In genomic region chr20:50793575-50794016, GRCh38 we compare ENCODE assay signal across 8 cellular contexts. TPM values are rescaled to one million over a fixed set of nuclear protein-coding genes. Genes with fewer than 3 reads are reported as not detected.
DNase-seq lines count a peak whose midpoint lies in the region; ATAC-seq, FAIRE-seq and TF ChIP-seq lines count a peak whose summit lies in the region.
"Not testable (repeated sequence)": the region's sequence is repeated elsewhere in the genome, so short reads cannot be mapped to it uniquely, and the experiment has no call there.

No MANE protein-coding gene starts in this region.

- H3K27me3 Mint-ChIP-seq in T-cell; activated T-cell treated with anti-CD3 and anti-CD28 coated beads, Interleukin-2, amount 50 U/mL, for 24 hours; central memory CD8-positive, alpha-beta T cell; immature natural killer cell (ENCODE audit: low read depth in 3 of 3): not testable (repeated sequence)

- H3K4me1 Mint-ChIP-seq in T-cell (peaks cover 11 to 23% (median 18%) of the 10 kb centered on the region in 3 donors), immature natural killer cell (peaks cover 13 to 27% of the 10 kb centered on the region in 2 donors)
- H3K4me1 Mint-ChIP-seq in activated T-cell treated with anti-CD3 and anti-CD28 coated beads, Interleukin-2, amount 50 U/mL, for 24 hours (ENCODE audit: low read depth) = peaks cover 20% of the 10 kb centered on the region
- H3K4me1 Mint-ChIP-seq in central memory CD8-positive, alpha-beta T cell = not testable (repeated sequence)

- TF ChIP-seq EP300 in A549 (IDR thresholded peaks at IDR 0.05) = not testable (repeated sequence)

- peak; percentile 48 for TF ChIP-seq CTCF in A549 (IDR thresholded peaks at IDR 0.05)
- peak; percentile 64 for TF ChIP-seq CTCF in GM10248 (IDR thresholded peaks at IDR 0.05; ENCODE audit: control extremely low read depth, extremely low read depth, low read depth, missing control alignments)

- ATAC-seq in A549; T-cell (replicated peaks in 1 of 4); central memory CD8-positive, alpha-beta T cell (replicated peaks; ENCODE audit: extremely low read depth, poor library complexity, severe bottlenecking): not testable (repeated sequence)

- H3K4me3 ChIP-seq in A549; small intestine (ENCODE audit: low read depth in 1 of 2, low read length in 2 of 2): not testable (repeated sequence)

- DNase-seq in A549 (ENCODE audit: low read depth in 1 of 2, low spot score in 1 of 2) (peak in 1 of 2 experiments; percentile 70), NAMALWA (ENCODE audit: low spot score) (peak; percentile 63), T-cell (peak in 28 of 34 experiments; percentile 13 to 54 (median 35)), immature natural killer cell (peak in 2 of 3 donors; percentile 29 to 33), small intestine (peak; percentile 26)
- not testable (repeated sequence) for DNase-seq in GM10248 (ENCODE audit: extremely low spot score); central memory CD8-positive, alpha-beta T cell (ENCODE audit: low spot score in 2 of 2)
- peak; percentile 63 for DNase-seq in activated T-cell treated with anti-CD3 and anti-CD28 coated beads, Interleukin-2, amount 50 U/mL, for 24 hours

- not testable (repeated sequence) for TF ChIP-seq POLR2A in A549 (IDR thresholded peaks at IDR 0.05; ENCODE audit: low read length)

- H3K4me2 ChIP-seq in A549 = not testable (repeated sequence)

- not testable (repeated sequence) for H3K9me3 ChIP-seq in A549; small intestine (ENCODE audit: control insufficient read depth, low read depth)

- not testable (repeated sequence) for TF ChIP-seq RAD21 in A549 (conservative IDR thresholded peaks at IDR 0.05 in 1 of 2, IDR thresholded peaks at IDR 0.05 in 1 of 2)

- H3K27ac Mint-ChIP-seq in T-cell (peak overlapping the region in 1 of 2 donors; percentile 49), immature natural killer cell (peak overlapping the region in 1 of 6 donors; percentile 57)
- H3K27ac Mint-ChIP-seq in activated T-cell treated with anti-CD3 and anti-CD28 coated beads, Interleukin-2, amount 50 U/mL, for 24 hours; central memory CD8-positive, alpha-beta T cell (ENCODE audit: low read depth): not testable (repeated sequence)

- H3K36me3 ChIP-seq in small intestine (ENCODE audit: control insufficient read depth in 2 of 2, insufficient read depth in 2 of 2, low read length in 2 of 2) = not testable (repeated sequence)

- H3K4me3 Mint-ChIP-seq in T-cell (peak overlapping the region; percentile 57 to 73 (median 65)), immature natural killer cell (peak overlapping the region; percentile 65 to 76 (median 70))
- peak overlapping the region; percentile 42 for H3K4me3 Mint-ChIP-seq in activated T-cell treated with anti-CD3 and anti-CD28 coated beads, Interleukin-2, amount 50 U/mL, for 24 hours
- peak overlapping the region; percentile 79 for H3K4me3 Mint-ChIP-seq in central memory CD8-positive, alpha-beta T cell

- H3K27ac ChIP-seq in A549 = peak overlapping the region in 1 of 2 experiments; percentile 43; a peak in 1 of 6 replicates
- H3K27ac ChIP-seq in small intestine (ENCODE audit: low read depth in 1 of 2, low read length in 1 of 2) = not testable (repeated sequence)

- H3K4me1 ChIP-seq in A549 = peaks cover 23% of the 10 kb centered on the region
- not testable (repeated sequence) for H3K4me1 ChIP-seq in small intestine (ENCODE audit: control insufficient read depth in 2 of 2, insufficient read depth in 1 of 2, low read depth in 1 of 2, low read length in 1 of 2)

- H3K36me3 Mint-ChIP-seq in T-cell; activated T-cell treated with anti-CD3 and anti-CD28 coated beads, Interleukin-2, amount 50 U/mL, for 24 hours (ENCODE audit: low read depth); central memory CD8-positive, alpha-beta T cell (ENCODE audit: insufficient read depth); immature natural killer cell: not testable (repeated sequence)

- not testable (repeated sequence) for FAIRE-seq in A549 (lab: Jason Lieb, UNC); small intestine (lab: Jason Lieb, UNC)

- WGBS in A549 (ENCODE audit: missing lambda C conversion rate) = 60% methylated on average over 13 of the region's 13 CpGs
- WGBS in small intestine, 3 donors = 43 to 59% (median 45%) methylated on average over 13 of the region's 13 CpGs

- POLR2A ChIA-PET in A549 (lab: Yijun Ruan, JAX) = interaction anchor here (0.6 to 3.0 kb wide), 2 partner anchors 137 to 277 kb away, joined by 3 to 31 read pairs; partner anchors contain the start of gene ADNP
- POLR2A ChIA-PET in GM10248 (lab: Yijun Ruan, JAX) = interaction anchor here (0.6 kb wide), 5 partner anchors 53 to 750 kb away, joined by 3 to 4 read pairs (median 3); partner anchors contain the start of gene ADNP
- POLR2A ChIA-PET in T-cell (lab: Charles Lee) = interaction anchor here in 1 of 2 donors (0.6 kb wide), 2 partner anchors 129 to 167 kb away, joined by 3 to 5 read pairs; no protein-coding TSS in a partner anchor

- H3K9me3 Mint-ChIP-seq in T-cell; activated T-cell treated with anti-CD3 and anti-CD28 coated beads, Interleukin-2, amount 50 U/mL, for 24 hours; central memory CD8-positive, alpha-beta T cell; immature natural killer cell: not testable (repeated sequence)

- not testable (repeated sequence) for H3K27me3 ChIP-seq in small intestine (ENCODE audit: control insufficient read depth in 2 of 2, insufficient read depth in 2 of 2, low read length in 2 of 2)

- CTCF ChIA-PET in A549 (lab: Yijun Ruan, JAX) = interaction anchor here (0.6 to 15.3 kb wide), 29 partner anchors 9 to 654 kb away, joined by 3 to 347 read pairs (median 6); partner anchors contain the start of gene ADNP
- CTCF ChIA-PET in GM10248 (lab: Yijun Ruan, JAX) = interaction anchor here (0.6 to 10.5 kb wide), 26 partner anchors 8 to 513 kb away, joined by 3 to 220 read pairs (median 10); partner anchors contain the start of genes ADNP, DPM1 and MOCS3
- CTCF ChIA-PET in T-cell (lab: Charles Lee) = interaction anchor here (0.5 to 2.2 kb wide), 23 partner anchors 9 to 1291 kb away, joined by 3 to 56 read pairs (median 4); partner anchors contain the start of genes ADNP (in 2 of the 2), DPM1 (in 1 of the 2) and MOCS3 (in 1 of the 2)

RNA-seq across cellular contexts. Expression of gene BCAS4, which starts 1.3 kb away (rescaled TPM):
- polyA plus RNA-seq in A549 (2011; rRNA removed) (15.5 and 16.9 TPM in 2 replicates), A549 (2017; fragmentation: RNase III; extraction: RNeasy Plus Mini Kit Qiagen cat#74134 plus additional on column Dnase treatment) (45.9 to 48.4 TPM (median 46.6 TPM) in 3 replicates), immature natural killer cell (10 to 100 TPM; 19.1 to 29.1 (median 24.1) TPM), small intestine (1 to 10 TPM in 2 of 3 donors, under 1 TPM in 1; 0.45 to 1.7 (median 1.4) TPM)
- 48.8 and 49.8 TPM in 2 replicates for polyA plus RNA-seq in A549 (2012; cell fraction: cytosol; rRNA removed)
- 14.4 and 23.6 TPM in 2 replicates for polyA plus RNA-seq in A549 (2012; cell fraction: nucleus; rRNA removed)
- polyA minus RNA-seq in A549 (2011; rRNA and poly(A)+ RNA removed) = 8.7 and 10.3 TPM in 2 replicates
- 10 to 100 TPM; 26.3 to 49.8 (median 31.3) TPM for total RNA-seq in T-cell

Comparison
In these comparisons a context has a peak if more than half of its experiments do, and no peak if none do; other contexts are left out.
1. RNA of gene BCAS4, which starts 1.3 kb away (polyA plus RNA-seq): 14.4 to 49.8 TPM in A549 and 19.1 to 29.1 TPM in immature natural killer cell; 0.45 to 1.7 TPM in small intestine; every median in the first group is over 4 times any median in the second.
2. Peak in every context shown above with its lines, with median percentiles within 50 percentile points of each other: H3K4me3 Mint-ChIP-seq.